Comparison of ENCODE assay signal across 1 cellular context in genomic region chr20:23114018-23114417, GRCh38.
TF ChIP-seq lines count a peak whose summit lies in the region.

No MANE protein-coding gene starts in this region.

TF ChIP-seq in HepG2, 621 proteins besides CTCF, POLR2A, EP300 and RAD21 (continued from another document):
- TF ChIP-seq ATF6 (CRISPR knock-in tag; conservative IDR thresholded peaks at IDR 0.05) (no peak), ZNF253 (CRISPR knock-in tag; IDR thresholded peaks at IDR 0.05; ENCODE audit: borderline replicate concordance) (no peak), ZNF510 (CRISPR knock-in tag; IDR thresholded peaks at IDR 0.05; ENCODE audit: low read depth) (no peak), ZNF766 (CRISPR knock-in tag; IDR thresholded peaks at IDR 0.05; ENCODE audit: borderline replicate concordance) (no peak), FUBP1 (CRISPR knock-in tag; IDR thresholded peaks at IDR 0.05; ENCODE audit: borderline replicate concordance) (no peak)
